Comparison of ENCODE assay signal across 2 cellular contexts in genomic region chr3:43742935-43743334, GRCh38.
A peak's percentile ranks its signal among the peaks of the same experiment; 100 is the strongest.
TF ChIP-seq lines count a peak whose summit lies in the region.

No MANE protein-coding gene starts in this region.

TF ChIP-seq in liver, 16 proteins besides CTCF, POLR2A, EP300 and RAD21:
- TF ChIP-seq RXRA (IDR thresholded peaks at IDR 0.05) (peak; percentile 59 to 64), NR2F2 (IDR thresholded peaks at IDR 0.05) (peak; percentile 77), MAX (IDR thresholded peaks at IDR 0.05) (no peak), SP1 (IDR thresholded peaks at IDR 0.05) (peak; percentile 31), HNF4A (conservative IDR thresholded peaks at IDR 0.05) (no peak), FOXA2 (IDR thresholded peaks at IDR 0.05) (no peak), EGR1 (IDR thresholded peaks at IDR 0.05; ENCODE audit: low read depth in 2 of 2) (no peak), ZBTB33 (IDR thresholded peaks at IDR 0.05) (no peak), GABPA (IDR thresholded peaks at IDR 0.05 in 1 of 2, conservative IDR thresholded peaks at IDR 0.05 in 1 of 2) (no peak)

TF ChIP-seq in HepG2, 621 proteins besides CTCF, POLR2A, EP300 and RAD21:
- TF ChIP-seq EEA1 (CRISPR knock-in tag; IDR thresholded peaks at IDR 0.05; ENCODE audit: borderline replicate concordance): no peak
- TF ChIP-seq JUN (CRISPR knock-in tag; IDR thresholded peaks at IDR 0.05): no peak
- no peak for TF ChIP-seq ZNF607 (CRISPR knock-in tag; IDR thresholded peaks at IDR 0.05; ENCODE audit: borderline replicate concordance)
- TF ChIP-seq STAT5B (CRISPR knock-in tag; IDR thresholded peaks at IDR 0.05): no peak
- TF ChIP-seq KAT8 (CRISPR knock-in tag; IDR thresholded peaks at IDR 0.05): no peak
- no peak for TF ChIP-seq GFI1 (CRISPR knock-in tag; IDR thresholded peaks at IDR 0.05; ENCODE audit: borderline replicate concordance)
- TF ChIP-seq ZNF576 (CRISPR knock-in tag; IDR thresholded peaks at IDR 0.05): no peak
- TF ChIP-seq, protein P1, sequence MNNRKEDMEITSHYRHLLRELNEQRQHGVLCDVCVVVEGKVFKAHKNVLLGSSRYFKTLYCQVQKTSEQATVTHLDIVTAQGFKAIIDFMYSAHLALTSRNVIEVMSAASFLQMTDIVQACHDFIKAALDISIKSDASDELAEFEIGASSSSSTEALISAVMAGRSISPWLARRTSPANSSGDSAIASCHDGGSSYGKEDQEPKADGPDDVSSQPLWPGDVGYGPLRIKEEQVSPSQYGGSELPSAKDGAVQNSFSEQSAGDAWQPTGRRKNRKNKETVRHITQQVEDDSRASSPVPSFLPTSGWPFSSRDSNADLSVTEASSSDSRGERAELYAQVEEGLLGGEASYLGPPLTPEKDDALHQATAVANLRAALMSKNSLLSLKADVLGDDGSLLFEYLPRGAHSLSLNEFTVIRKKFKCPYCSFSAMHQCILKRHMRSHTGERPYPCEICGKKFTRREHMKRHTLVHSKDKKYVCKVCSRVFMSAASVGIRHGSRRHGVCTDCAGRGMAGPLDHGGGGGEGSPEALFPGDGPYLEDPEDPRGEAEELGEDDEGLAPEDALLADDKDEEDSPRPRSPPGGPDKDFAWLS (CRISPR knock-in tag; IDR thresholded peaks at IDR 0.05; ENCODE audit: borderline replicate concordance): no peak
- TF ChIP-seq DNMT1 (CRISPR knock-in tag; IDR thresholded peaks at IDR 0.05): no peak
- TF ChIP-seq, protein P2, sequence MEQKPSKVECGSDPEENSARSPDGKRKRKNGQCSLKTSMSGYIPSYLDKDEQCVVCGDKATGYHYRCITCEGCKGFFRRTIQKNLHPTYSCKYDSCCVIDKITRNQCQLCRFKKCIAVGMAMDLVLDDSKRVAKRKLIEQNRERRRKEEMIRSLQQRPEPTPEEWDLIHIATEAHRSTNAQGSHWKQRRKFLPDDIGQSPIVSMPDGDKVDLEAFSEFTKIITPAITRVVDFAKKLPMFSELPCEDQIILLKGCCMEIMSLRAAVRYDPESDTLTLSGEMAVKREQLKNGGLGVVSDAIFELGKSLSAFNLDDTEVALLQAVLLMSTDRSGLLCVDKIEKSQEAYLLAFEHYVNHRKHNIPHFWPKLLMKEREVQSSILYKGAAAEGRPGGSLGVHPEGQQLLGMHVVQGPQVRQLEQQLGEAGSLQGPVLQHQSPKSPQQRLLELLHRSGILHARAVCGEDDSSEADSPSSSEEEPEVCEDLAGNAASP (CRISPR knock-in tag; IDR thresholded peaks at IDR 0.05; ENCODE audit: borderline replicate concordance): no peak
